9 cellular contexts compared by ENCODE assay signal in the genomic region with DNA sequence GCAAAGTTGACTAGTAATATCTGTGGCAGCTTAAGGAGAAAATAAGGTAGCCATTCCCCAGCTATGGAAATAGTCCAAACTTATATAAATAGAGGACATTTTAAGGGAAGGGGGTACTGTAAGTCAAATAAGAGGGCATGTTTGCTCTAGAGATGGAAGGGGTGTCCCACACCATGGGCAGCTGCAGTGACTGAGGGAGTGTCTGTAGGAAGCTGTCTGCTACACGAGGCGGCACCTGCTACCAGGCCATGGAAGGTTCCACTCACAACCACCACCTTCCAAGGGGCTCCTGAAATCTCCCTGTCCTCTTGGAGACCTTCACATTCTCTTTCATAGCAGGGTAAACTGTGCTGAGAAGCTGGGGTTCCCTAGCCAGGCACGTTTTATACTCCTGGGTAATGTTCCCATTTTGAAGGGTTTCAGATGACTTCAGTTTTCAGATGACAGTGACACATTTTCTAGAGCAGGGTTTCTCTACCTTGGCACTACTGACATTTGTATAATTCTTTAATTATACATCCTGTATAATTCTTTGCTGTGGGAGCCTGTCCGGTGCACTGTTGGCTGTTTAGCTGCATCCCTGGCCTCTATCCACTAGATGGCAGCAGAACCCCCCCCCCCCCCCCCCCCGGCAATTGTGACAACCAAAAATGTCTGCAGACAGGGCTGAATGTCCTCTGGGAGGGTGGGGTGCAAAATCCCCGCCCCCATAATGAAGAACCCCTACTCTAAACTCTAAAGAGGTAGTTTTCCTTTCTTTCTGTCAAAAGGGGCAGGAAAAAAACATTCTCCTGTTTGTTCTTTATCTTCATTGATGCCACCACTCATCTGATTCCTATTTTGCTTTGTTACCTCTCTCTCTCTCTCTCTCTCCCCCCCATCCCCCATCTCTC. TPM values are rescaled to one million over a fixed set of nuclear protein-coding genes. Genes with fewer than 3 reads are reported as not detected.
A peak's percentile ranks its signal among the peaks of the same experiment; 100 is the strongest.
DNase-seq lines count a peak whose midpoint lies in the region; ATAC-seq and TF ChIP-seq lines count a peak whose summit lies in the region.
"Had no signal": no experiment of that assay in that cellular context is flagged by ENCODE, and none has a peak within 500 bp of the region (broad histone marks: within the 10 kb centered on the region; RNA-seq: fewer than 3 reads in every experiment).

No MANE protein-coding gene starts in this region.

- H3K4me3 ChIP-seq in iPS-20b (ENCODE audit: low read length) (peak overlapping the region; percentile 39; the same call in 1 of the 2 replicates), suprapubic skin (no peak overlapping the region)

- no peak for TF ChIP-seq POLR2A in suprapubic skin (IDR thresholded peaks at IDR 0.05)
- no peak for TF ChIP-seq POLR2A in GM18505 (IDR thresholded peaks at IDR 0.05; ENCODE audit: borderline replicate concordance, extremely low read depth, insufficient read depth, insufficient read length)

- peak overlapping the region; percentile 47 for H3K4me3 Mint-ChIP-seq in activated naive CD8-positive, alpha-beta T cell treated with anti-CD3 and anti-CD28 coated beads, Interleukin-2, amount 10 ng/mL, durations not matched to agents 7 days and 5 days

- H3K27me3 ChIP-seq in iPS-20b (ENCODE audit: insufficient read depth, low read length) (no peaks in the 10 kb centered on the region), suprapubic skin (no peaks in the 10 kb centered on the region)

- peak; percentile 49 for ATAC-seq in activated naive CD8-positive, alpha-beta T cell treated with anti-CD3 and anti-CD28 coated beads, Interleukin-2, amount 10 ng/mL, durations not matched to agents 7 days and 5 days (ENCODE audit: low read depth)
- no peak for ATAC-seq in GM18505 (IDR thresholded peaks at IDR 0.05; ENCODE audit: unreplicated experiment)

- H3K4me1 ChIP-seq in iPS-20b (ENCODE audit: insufficient read depth, low read length) (no peaks in the 10 kb centered on the region; the same call in 1 of the 2 replicates), suprapubic skin (no peaks in the 10 kb centered on the region)

- no peak for TF ChIP-seq EP300 in suprapubic skin (IDR thresholded peaks at IDR 0.05)

- H3K36me3 Mint-ChIP-seq in activated naive CD8-positive, alpha-beta T cell treated with anti-CD3 and anti-CD28 coated beads, Interleukin-2, amount 10 ng/mL, durations not matched to agents 7 days and 5 days = peaks cover 50% of the 10 kb centered on the region

- 37% methylated on average over 5 of the region's 6 CpGs for whole genome bisulfite sequencing in suprapubic skin

- peaks cover 66% of the 10 kb centered on the region for H3K4me1 Mint-ChIP-seq in activated naive CD8-positive, alpha-beta T cell treated with anti-CD3 and anti-CD28 coated beads, Interleukin-2, amount 10 ng/mL, durations not matched to agents 7 days and 5 days

- DNase-seq in NOMO-1 treated with DMSO at 0.1 percent for 48 hours (lab: John Stamatoyannopoulos, UW; ENCODE audit: unreplicated experiment) (peak; percentile 20), NOMO-1 treated with dmso at 0.1 percent for 144 hours (lab: John Stamatoyannopoulos, UW; ENCODE audit: unreplicated experiment) (no peak), LoVo (ENCODE audit: low spot score) (peak; percentile 33), suprapubic skin (ENCODE audit: low spot score in 2 of 2) (no peak), NCI-H1092 (lab: John Stamatoyannopoulos, UW) (no peak)
- DNase-seq in activated naive CD8-positive, alpha-beta T cell treated with anti-CD3 and anti-CD28 coated beads, Interleukin-2, amount 10 ng/mL, durations not matched to agents 7 days and 5 days = no peak

- H3K36me3 ChIP-seq in iPS-20b (ENCODE audit: insufficient read depth, low read depth, low read length) (no peaks in the 10 kb centered on the region), suprapubic skin (no peaks in the 10 kb centered on the region)

- POLR2A ChIA-PET in activated naive CD8-positive, alpha-beta T cell treated with anti-CD3 and anti-CD28 coated beads, Interleukin-2, amount 10 ng/mL, durations not matched to agents 7 days and 5 days (lab: Charles Lee) = interaction anchor here (0.6 to 1.5 kb wide), 3 partner anchors 23 to 396 kb away, joined by 3 to 4 read pairs (median 3); no protein-coding TSS in a partner anchor

- H3K27ac ChIP-seq in iPS-20b (ENCODE audit: low read length) (no peak overlapping the region), suprapubic skin (no peak overlapping the region)

- H3K9ac ChIP-seq in iPS-20b (ENCODE audit: low read depth, low read length) = no peak overlapping the region

- no peaks in the 10 kb centered on the region for H3K27me3 Mint-ChIP-seq in activated naive CD8-positive, alpha-beta T cell treated with anti-CD3 and anti-CD28 coated beads, Interleukin-2, amount 10 ng/mL, durations not matched to agents 7 days and 5 days

- H3K9me3 Mint-ChIP-seq in activated naive CD8-positive, alpha-beta T cell treated with anti-CD3 and anti-CD28 coated beads, Interleukin-2, amount 10 ng/mL, durations not matched to agents 7 days and 5 days = peaks cover 14% of the 10 kb centered on the region

- H3K9me3 ChIP-seq in iPS-20b (ENCODE audit: insufficient read depth, low read depth, low read length) = peaks cover 8% of the 10 kb centered on the region; the same call in 1 of the 2 replicates
- H3K9me3 ChIP-seq in suprapubic skin = no peaks in the 10 kb centered on the region

- TF ChIP-seq CTCF in suprapubic skin (IDR thresholded peaks at IDR 0.05) = peak; percentile 20 to 37

- peak overlapping the region; percentile 83 for H3K27ac Mint-ChIP-seq in activated naive CD8-positive, alpha-beta T cell treated with anti-CD3 and anti-CD28 coated beads, Interleukin-2, amount 10 ng/mL, durations not matched to agents 7 days and 5 days

RNA-seq across cellular contexts. Expression of a gene that starts 11.6 kb away (rescaled TPM):
- not detected for total RNA-seq in activated naive CD8-positive, alpha-beta T cell treated with anti-CD3 and anti-CD28 coated beads, Interleukin-2, amount 10 ng/mL, durations not matched to agents 7 days and 5 days
- total RNA-seq in suprapubic skin = 1 to 10 TPM in 2 of 4 donors, under 1 TPM in 2; 0.53 to 1.7 (median 1.1) TPM
- total RNA-seq: renal cortical epithelial cell had no signal

Comparison
In these comparisons a context has a peak if more than half of its experiments do, and no peak if none do; other contexts are left out.
1. DNase-seq: peak in NOMO-1 treated with DMSO at 0.1 percent for 48 hours (single experiment) and LoVo (single experiment); none in NOMO-1 treated with dmso at 0.1 percent for 144 hours (single experiment), activated naive CD8-positive, alpha-beta T cell treated with anti-CD3 and anti-CD28 coated beads, Interleukin-2, amount 10 ng/mL, durations not matched to agents 7 days and 5 days (single experiment), suprapubic skin (0 of 2) and NCI-H1092 (single experiment).